ENCODE assay signal across 12 cellular contexts in genomic region chr5:60959156-60959555, GRCh38. TPM values are rescaled to one million over a fixed set of nuclear protein-coding genes. Genes with fewer than 3 reads are reported as not detected.
DNase-seq lines count a peak whose midpoint lies in the region; ATAC-seq and TF ChIP-seq lines count a peak whose summit lies in the region.
"Had no signal": no experiment of that assay in that cellular context is flagged by ENCODE, and none has a peak within 500 bp of the region (broad histone marks: within the 10 kb centered on the region; RNA-seq: fewer than 3 reads in every experiment).

No MANE protein-coding gene starts in this region.

- in situ Hi-C loops in KBM-7 (cut with MboI; ENCODE audit: low pct_unique_long_range_greater_than_20kb, low sequenced_read_pairs) = no loop called here

- H3K27ac ChIP-seq in CD4-positive, alpha-beta T cell (ENCODE audit: low read depth, low read length) = no peak overlapping the region
- H3K27ac ChIP-seq in VCaP = no peak overlapping the region
- H3K27ac ChIP-seq: HL-60 had no signal

- ATAC-seq in CD4-positive, alpha-beta T cell (ENCODE audit: poor library complexity) = no peak
- ATAC-seq in GM21619 (IDR thresholded peaks at IDR 0.05; ENCODE audit: unreplicated experiment) = no peak
- ATAC-seq in HG02981 (IDR thresholded peaks at IDR 0.05; ENCODE audit: unreplicated experiment) = no peak
- ATAC-seq: right cardiac atrium had no signal

- no peak for DNase-seq in CD4-positive, alpha-beta T cell
- DNase-seq in KBM-7 (peak; percentile 45), left kidney (ENCODE audit: low read depth, low spot score) (peak; percentile 16), Calu3 (no peak)
- DNase-seq in activated effector memory CD4-positive, alpha-beta T cell treated with anti-CD3 and anti-CD28 coated beads, Interleukin-2, amount 50 U/mL, for 16 hours = no peak
- DNase-seq: activated CD4-positive, CD25-positive, alpha-beta regulatory T cell; effector CD8-positive, alpha-beta T cell; right cardiac atrium had no signal

- CTCF ChIA-PET in CD4-positive, alpha-beta T cell (lab: Charles Lee) = interaction anchor here (1.4 kb wide), 1 partner anchor 13 kb away, joined by 6 read pairs; no protein-coding TSS in a partner anchor
- CTCF ChIA-PET in Calu3 (lab: Charles Lee) = interaction anchor here (0.7 to 1.0 kb wide), 2 partner anchors 14 to 859 kb away, joined by 3 read pairs; partner anchors contain the start of genes ERCC8 and NDUFAF2

- peaks cover 1% of the 10 kb centered on the region for H3K9me3 Mint-ChIP-seq in CD4-positive, alpha-beta T cell
- H3K9me3 Mint-ChIP-seq in Calu3 (ENCODE audit: low read depth, unreplicated experiment) = peaks cover 2% of the 10 kb centered on the region

- POLR2A ChIA-PET in CD4-positive, alpha-beta T cell (lab: Charles Lee) = interaction anchor here (1.4 kb wide), 1 partner anchor 14 kb away, joined by 5 read pairs; the partner anchor contains the start of genes ERCC8 and NDUFAF2

- intact Hi-C loops in CD4-positive, alpha-beta T cell (cut with DNase I, micrococcal nuclease) = loop anchor here (2.0 to 10.0 kb wide), 2 partner anchors 700 to 1186 kb away; no protein-coding TSS in a partner anchor
- intact Hi-C loops in Calu3 (cut with micrococcal nuclease; ENCODE audit: unreplicated experiment) = loop anchor here (5.0 to 10.0 kb wide), 4 partner anchors 93 to 973 kb away; no protein-coding TSS in a partner anchor

- H3K27me3 ChIP-seq in CD4-positive, alpha-beta T cell (ENCODE audit: control insufficient read depth, insufficient read depth, low read length) = no peaks in the 10 kb centered on the region

- H3K4me1 Mint-ChIP-seq in CD4-positive, alpha-beta T cell (ENCODE audit: low read depth) = peaks cover 27% of the 10 kb centered on the region
- no peaks in the 10 kb centered on the region for H3K4me1 Mint-ChIP-seq in Calu3 (ENCODE audit: low read depth, unreplicated experiment)

- no TSS peak for BruUV-seq in Calu3 (replicated peaks; lab: Mats Ljungman, UMichigan)

- no peaks in the 10 kb centered on the region for H3K36me3 Mint-ChIP-seq in CD4-positive, alpha-beta T cell (ENCODE audit: low read depth)
- no peaks in the 10 kb centered on the region for H3K36me3 Mint-ChIP-seq in Calu3 (ENCODE audit: insufficient read depth, unreplicated experiment)

- no peak overlapping the region for H3K27ac Mint-ChIP-seq in CD4-positive, alpha-beta T cell
- H3K27ac Mint-ChIP-seq in Calu3 (ENCODE audit: unreplicated experiment) = no peak overlapping the region

- H3K27me3 Mint-ChIP-seq in CD4-positive, alpha-beta T cell = no peaks in the 10 kb centered on the region
- no peaks in the 10 kb centered on the region for H3K27me3 Mint-ChIP-seq in Calu3 (ENCODE audit: unreplicated experiment)

- no peaks in the 10 kb centered on the region for H3K9me3 ChIP-seq in CD4-positive, alpha-beta T cell (ENCODE audit: control insufficient read depth, low read length)

- peak; percentile 65 for TF ChIP-seq CTCF in CD4-positive, alpha-beta T cell (IDR thresholded peaks at IDR 0.05)
- peak; percentile 71 for TF ChIP-seq CTCF in VCaP (conservative IDR thresholded peaks at IDR 0.05)
- TF ChIP-seq CTCF in Calu3 (IDR thresholded peaks at IDR 0.05; ENCODE audit: unreplicated experiment) = no peak

- H3K4me3 Mint-ChIP-seq in CD4-positive, alpha-beta T cell = no peak overlapping the region
- H3K4me3 Mint-ChIP-seq in Calu3 (ENCODE audit: low read depth, unreplicated experiment) = no peak overlapping the region

RNA-seq across cellular contexts. Expression of gene NDUFAF2, which starts 14.2 kb away (rescaled TPM):
- total RNA-seq in CD4-positive, alpha-beta T cell = 1 to 10 TPM; 8.1 to 8.8 TPM
- 43.4 and 44.5 TPM in 2 replicates for total RNA-seq in Calu3 (2022)

RNA-seq across cellular contexts. Expression of gene ERCC8, which starts 14.3 kb away (rescaled TPM):
- total RNA-seq in CD4-positive, alpha-beta T cell = 1 to 10 TPM; 2.6 to 3.7 TPM
- total RNA-seq in Calu3 (2022) = 17.2 and 19.7 TPM in 2 replicates

Comparison
In these comparisons a context has a peak if more than half of its experiments do, and no peak if none do; other contexts are left out.
1. DNase-seq: peak in KBM-7 (single experiment) and left kidney (single experiment); none in CD4-positive, alpha-beta T cell (0 of 10), Calu3 (single experiment) and activated effector memory CD4-positive, alpha-beta T cell treated with anti-CD3 and anti-CD28 coated beads, Interleukin-2, amount 50 U/mL, for 16 hours (single experiment).